In genomic region chr17:33778505-33779398, GRCh38 we compare ENCODE assay signal across 1 cellular context.
TF ChIP-seq lines count a peak whose summit lies in the region.

No MANE protein-coding gene starts in this region.

TF ChIP-seq in HEK293, 187 proteins besides CTCF, POLR2A, EP300 and RAD21 (continued from another document):
- TF ChIP-seq ZBTB11 (tag by site-specific recombination; conservative IDR thresholded peaks at IDR 0.05; ENCODE audit: low read depth) (no peak), ZNF560 (tag by site-specific recombination; IDR thresholded peaks at IDR 0.05; ENCODE audit: borderline replicate concordance) (no peak), TRIM28 (IDR thresholded peaks at IDR 0.05; ENCODE audit: borderline replicate concordance, low read length) (no peak), ZNF664 (tag by site-specific recombination; IDR thresholded peaks at IDR 0.05) (peak; percentile 19; the same call in 1 of the 2 replicates), ZSCAN30 (tag by site-specific recombination; IDR thresholded peaks at IDR 0.05) (no peak)
